ENCODE assay signal across 8 cellular contexts in genomic region chr7:99040104-99040958, GRCh38.
DNase-seq lines count a peak whose midpoint lies in the region; ATAC-seq and TF ChIP-seq lines count a peak whose summit lies in the region.

No MANE protein-coding gene starts in this region.

- peak; percentile 65 to 86 for TF ChIP-seq CTCF in right atrium auricular region (IDR thresholded peaks at IDR 0.05)

- H3K27me3 Mint-ChIP-seq in T-cell, result no peaks in the 10 kb centered on the region

- peaks cover 0 to 8% of the 10 kb centered on the region in 2 donors for H3K4me1 ChIP-seq in right atrium auricular region

- peaks cover 85% of the 10 kb centered on the region for H3K36me3 ChIP-seq in right atrium auricular region

- no peaks in the 10 kb centered on the region for H3K9me3 ChIP-seq in right atrium auricular region

- POLR2A ChIA-PET in T-cell (lab: Charles Lee), result no interaction called here

- ATAC-seq in T-cell (replicated peaks in 1 of 4), result peak; percentile 59 to 80 (median 73)
- no peak for ATAC-seq in GM19467 (IDR thresholded peaks at IDR 0.05; ENCODE audit: unreplicated experiment)
- ATAC-seq in HG02884 (IDR thresholded peaks at IDR 0.05; ENCODE audit: unreplicated experiment), result no peak

- H3K4me3 Mint-ChIP-seq in T-cell, result no peak overlapping the region

- no peaks in the 10 kb centered on the region for H3K27me3 ChIP-seq in right atrium auricular region

- H3K4me3 ChIP-seq in right atrium auricular region, result no peak overlapping the region

- CTCF ChIA-PET in T-cell (lab: Charles Lee), result interaction anchor here (0.6 to 2.4 kb wide), 5 partner anchors 266 to 294 kb away, joined by 3 to 14 read pairs (median 3); no protein-coding TSS in a partner anchor

- H3K27ac Mint-ChIP-seq in T-cell, result peak overlapping the region; percentile 39 to 61

- peak overlapping the region; percentile 51 to 69 for H3K27ac ChIP-seq in right atrium auricular region

- H3K36me3 Mint-ChIP-seq in T-cell, result peaks cover 74% of the 10 kb centered on the region

- no peaks in the 10 kb centered on the region for H3K4me1 Mint-ChIP-seq in T-cell

- H3K9me3 Mint-ChIP-seq in T-cell, result no peaks in the 10 kb centered on the region

- DNase-seq in GDM1 (lab: John Stamatoyannopoulos, UW) (peak; percentile 35), NCI-H1092 (lab: John Stamatoyannopoulos, UW) (peak; percentile 80), T-cell (peak; percentile 10 to 66 (median 46)), anterior cingulate cortex (lab: John Stamatoyannopoulos, UW) (peak in 57 of 58 donors; percentile 8 to 88 (median 68)), right atrium auricular region (ENCODE audit: low spot score) (peak; percentile 91), putamen (ENCODE audit: low spot score) (peak; percentile 86)

Comparison
In these comparisons a context has a peak if more than half of its experiments do, and no peak if none do; other contexts are left out.
1. DNase-seq: peak in every context shown above with its lines; median percentile 91 in right atrium auricular region; 86 in putamen; 80 in NCI-H1092; 68 in anterior cingulate cortex; 46 in T-cell; 35 in GDM1.
2. ATAC-seq: peak in T-cell (4 of 4); none in GM19467 (single experiment) and HG02884 (single experiment).